In genomic region chr18:63676927-63677326, GRCh38 we compare ENCODE assay signal across 18 cellular contexts.
"Had no signal": no experiment of that assay in that cellular context is flagged by ENCODE, and none has a peak within 500 bp of the region (broad histone marks: within the 10 kb centered on the region; RNA-seq: fewer than 3 reads in every experiment).

No MANE protein-coding gene starts in this region.

- H3K27ac ChIP-seq: prostate gland, right atrium auricular region, tibial nerve, uterus had no signal

- DNase-seq: activated CD4-positive, alpha-beta T cell treated with anti-CD3 and anti-CD28 coated beads, Interleukin-2, amount 10 ng/mL, durations not matched to agents 7 days and 5 days; activated CD8-positive, alpha-beta T cell treated with anti-CD3 and anti-CD28 coated beads, Interleukin-2, amount 10 ng/mL, durations not matched to agents 7 days and 5 days; activated naive CD4-positive, alpha-beta T cell treated with anti-CD3 and anti-CD28 coated beads, Interleukin-2, amount 10 ng/mL, durations not matched to agents 7 days and 5 days; activated naive CD8-positive, alpha-beta T cell treated with anti-CD3 and anti-CD28 coated beads, Interleukin-2, amount 50 U/mL, for 24 hours; activated T-cell treated with anti-CD3 and anti-CD28 coated beads, Interleukin-2, amount 50 U/mL, for 24 hours; anterior cingulate cortex; caudate nucleus; effector memory CD8-positive, alpha-beta T cell; foreskin fibroblast; left ventricle myocardium superior; uterus had no signal

- H3K4me3 Mint-ChIP-seq: activated CD4-positive, alpha-beta T cell treated with anti-CD3 and anti-CD28 coated beads, Interleukin-2, amount 10 ng/mL, durations not matched to agents 7 days and 5 days; activated CD8-positive, alpha-beta T cell treated with anti-CD3 and anti-CD28 coated beads, Interleukin-2, amount 10 ng/mL, durations not matched to agents 7 days and 5 days; activated naive CD4-positive, alpha-beta T cell treated with anti-CD3 and anti-CD28 coated beads, Interleukin-2, amount 10 ng/mL, durations not matched to agents 7 days and 5 days; activated naive CD8-positive, alpha-beta T cell treated with anti-CD3 and anti-CD28 coated beads, Interleukin-2, amount 50 U/mL, for 24 hours; activated T-cell treated with anti-CD3 and anti-CD28 coated beads, Interleukin-2, amount 50 U/mL, for 24 hours; brain; effector memory CD8-positive, alpha-beta T cell; neural crest cell; stimulated activated naive CD8-positive, alpha-beta T cell treated with anti-CD3 and anti-CD28 coated beads, Interleukin-15, Interleukin-2, amounts not matched to agents 100 ng/mL and 50 ng/mL, for 24 hours had no signal

- ATAC-seq: activated CD4-positive, CD25-positive, alpha-beta regulatory T cell treated with anti-CD3 and anti-CD28 coated beads, Interleukin-2, amount 50 U/mL, for 24 hours; activated CD8-positive, alpha-beta T cell treated with anti-CD3 and anti-CD28 coated beads, Interleukin-2, amount 10 ng/mL, durations not matched to agents 7 days and 5 days; activated naive CD8-positive, alpha-beta T cell treated with anti-CD3 and anti-CD28 coated beads, Interleukin-2, amount 50 U/mL, for 24 hours; effector memory CD8-positive, alpha-beta T cell; left ventricle myocardium superior had no signal

- H3K9me3 ChIP-seq: prostate gland, right atrium auricular region, tibial nerve, uterus had no signal

- H3K4me1 Mint-ChIP-seq: activated CD4-positive, alpha-beta T cell treated with anti-CD3 and anti-CD28 coated beads, Interleukin-2, amount 10 ng/mL, durations not matched to agents 7 days and 5 days; activated naive CD4-positive, alpha-beta T cell treated with anti-CD3 and anti-CD28 coated beads, Interleukin-2, amount 10 ng/mL, durations not matched to agents 7 days and 5 days; activated naive CD8-positive, alpha-beta T cell treated with anti-CD3 and anti-CD28 coated beads, Interleukin-2, amount 50 U/mL, for 24 hours; brain; neural crest cell had no signal

- H3K4me3 ChIP-seq: prostate gland, right atrium auricular region, tibial nerve, uterus had no signal

- H3K27ac Mint-ChIP-seq: activated CD4-positive, alpha-beta T cell treated with anti-CD3 and anti-CD28 coated beads, Interleukin-2, amount 10 ng/mL, durations not matched to agents 7 days and 5 days; activated CD8-positive, alpha-beta T cell treated with anti-CD3 and anti-CD28 coated beads, Interleukin-2, amount 10 ng/mL, durations not matched to agents 7 days and 5 days; activated naive CD4-positive, alpha-beta T cell treated with anti-CD3 and anti-CD28 coated beads, Interleukin-2, amount 10 ng/mL, durations not matched to agents 7 days and 5 days; activated naive CD8-positive, alpha-beta T cell treated with anti-CD3 and anti-CD28 coated beads, Interleukin-2, amount 50 U/mL, for 24 hours; activated T-cell treated with anti-CD3 and anti-CD28 coated beads, Interleukin-2, amount 50 U/mL, for 24 hours; brain; effector memory CD8-positive, alpha-beta T cell; stimulated activated naive CD8-positive, alpha-beta T cell treated with anti-CD3 and anti-CD28 coated beads, Interleukin-15, Interleukin-2, amounts not matched to agents 100 ng/mL and 50 ng/mL, for 24 hours had no signal

- H3K4me1 ChIP-seq: prostate gland, right atrium auricular region, tibial nerve, uterus had no signal

- H3K36me3 Mint-ChIP-seq: activated naive CD4-positive, alpha-beta T cell treated with anti-CD3 and anti-CD28 coated beads, Interleukin-2, amount 10 ng/mL, durations not matched to agents 7 days and 5 days; brain had no signal

- H3K9me3 Mint-ChIP-seq: activated CD4-positive, alpha-beta T cell treated with anti-CD3 and anti-CD28 coated beads, Interleukin-2, amount 10 ng/mL, durations not matched to agents 7 days and 5 days; activated naive CD4-positive, alpha-beta T cell treated with anti-CD3 and anti-CD28 coated beads, Interleukin-2, amount 10 ng/mL, durations not matched to agents 7 days and 5 days; activated naive CD8-positive, alpha-beta T cell treated with anti-CD3 and anti-CD28 coated beads, Interleukin-2, amount 50 U/mL, for 24 hours; activated T-cell treated with anti-CD3 and anti-CD28 coated beads, Interleukin-2, amount 50 U/mL, for 24 hours; effector memory CD8-positive, alpha-beta T cell; stimulated activated naive CD8-positive, alpha-beta T cell treated with anti-CD3 and anti-CD28 coated beads, Interleukin-15, Interleukin-2, amounts not matched to agents 100 ng/mL and 50 ng/mL, for 24 hours had no signal

- H3K27me3 Mint-ChIP-seq: activated naive CD4-positive, alpha-beta T cell treated with anti-CD3 and anti-CD28 coated beads, Interleukin-2, amount 10 ng/mL, durations not matched to agents 7 days and 5 days; activated T-cell treated with anti-CD3 and anti-CD28 coated beads, Interleukin-2, amount 50 U/mL, for 24 hours; stimulated activated naive CD8-positive, alpha-beta T cell treated with anti-CD3 and anti-CD28 coated beads, Interleukin-15, Interleukin-2, amounts not matched to agents 100 ng/mL and 50 ng/mL, for 24 hours had no signal
